Comparison of ENCODE assay signal across 34 cellular contexts in the genomic region with DNA sequence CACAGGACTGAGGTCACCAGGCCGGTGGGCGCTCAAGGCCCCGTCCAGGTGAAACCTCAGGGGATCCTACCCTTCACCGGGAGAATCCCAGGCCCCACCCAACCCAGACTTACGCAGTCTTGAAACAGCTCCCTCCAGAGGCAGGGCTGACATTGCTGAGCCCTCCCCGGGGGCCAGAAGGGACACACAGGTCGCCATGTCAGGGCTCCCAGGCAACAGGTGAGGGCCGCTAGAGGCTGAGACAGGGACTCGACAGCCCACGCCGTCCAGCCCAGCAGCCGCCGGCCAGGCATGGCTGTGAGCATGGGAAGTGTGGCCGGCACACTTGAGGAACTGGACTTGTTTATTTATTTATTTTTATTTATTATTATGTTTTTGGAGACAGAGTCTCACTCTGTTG. TPM values are rescaled to one million over a fixed set of nuclear protein-coding genes. Genes with fewer than 3 reads are reported as not detected.
DNase-seq lines count a peak whose midpoint lies in the region; ATAC-seq, FAIRE-seq and TF ChIP-seq lines count a peak whose summit lies in the region.
"Had no signal": no experiment of that assay in that cellular context is flagged by ENCODE, and none has a peak within 500 bp of the region (broad histone marks: within the 10 kb centered on the region; RNA-seq: fewer than 3 reads in every experiment).

No MANE protein-coding gene starts in this region.

- no peaks in the 10 kb centered on the region for H3K9me1 ChIP-seq in K562 (ENCODE audit: control insufficient read depth, insufficient read depth, low read length)

- no peaks in the 10 kb centered on the region for H3K9me3 Mint-ChIP-seq in stimulated activated effector memory CD8-positive, alpha-beta T cell treated with anti-CD3 and anti-CD28 coated beads, Interleukin-12 subunit alpha, Interleukin-12 subunit beta, amount 100 ng/mL, for 72 hours
- H3K9me3 Mint-ChIP-seq: activated CD4-positive, alpha-beta memory T cell treated with anti-CD3 and anti-CD28 coated beads for 36 hours; activated naive CD8-positive, alpha-beta T cell treated with anti-CD3 and anti-CD28 coated beads, Interleukin-2, amount 50 U/mL, for 24 hours; activated T-cell treated with anti-CD3 and anti-CD28 coated beads, Interleukin-2, amount 50 U/mL, for 72 hours; CD14-positive monocyte; dendritic cell treated with granulocyte-macrophage colony-stimulating factor and Interleukin-4, amounts not matched to agents 40 ng/mL and 50 ng/mL, for 4 days; natural killer cell; T-helper 2 cell treated with Interferon-gamma antibody and Interleukin-4, amounts not matched to agents 5 μg/mL and 100 μg/mL, for 36 hours; type B pancreatic cell had no signal

- POLR2A ChIA-PET in A673 (lab: Charles Lee; ENCODE audit: low non-redundant PET): no interaction called here
- POLR2A ChIA-PET in K562 (lab: Yijun Ruan, JAX): interaction anchor here (0.6 to 2.3 kb wide), 6 partner anchors 8 to 75 kb away, joined by 3 to 12 read pairs (median 4); no protein-coding TSS in a partner anchor

- H3K4me1 ChIP-seq in A673 (ENCODE audit: insufficient read depth, low read length, poor library complexity, severe bottlenecking) (no peaks in the 10 kb centered on the region), K562 (replicated peaks in 1 of 2; ENCODE audit: control insufficient read depth in 2 of 2, insufficient read depth in 2 of 2, low read length in 2 of 2) (peaks cover 0 to 84% of the 10 kb centered on the region in 2 experiments; a peak in 2 of 5 replicates)
- H3K4me1 ChIP-seq: gastrocnemius medialis, psoas muscle had no signal

- no peak overlapping the region for H3K4me3 Mint-ChIP-seq in stimulated activated effector memory CD8-positive, alpha-beta T cell treated with anti-CD3 and anti-CD28 coated beads, Interleukin-12 subunit alpha, Interleukin-12 subunit beta, amount 100 ng/mL, for 72 hours
- H3K4me3 Mint-ChIP-seq: activated CD4-positive, alpha-beta memory T cell treated with anti-CD3 and anti-CD28 coated beads for 36 hours; activated naive CD8-positive, alpha-beta T cell treated with anti-CD3 and anti-CD28 coated beads, Interleukin-2, amount 50 U/mL, for 24 hours; activated T-cell treated with anti-CD3 and anti-CD28 coated beads, Interleukin-2, amount 50 U/mL, for 72 hours; CD14-positive monocyte; dendritic cell treated with granulocyte-macrophage colony-stimulating factor and Interleukin-4, amounts not matched to agents 40 ng/mL and 50 ng/mL, for 4 days; natural killer cell; T-helper 2 cell treated with Interferon-gamma antibody and Interleukin-4, amounts not matched to agents 5 μg/mL and 100 μg/mL, for 36 hours; type B pancreatic cell had no signal

- no peak for FAIRE-seq in K562 (lab: Jason Lieb, UNC)
- FAIRE-seq: GM18507, GM19239 had no signal

- TF ChIP-seq POLR2A in K562 (conservative IDR thresholded peaks at IDR 0.05): no peak

- no peaks in the 10 kb centered on the region for H3K9me3 ChIP-seq in A673 (ENCODE audit: low read depth, low read length, poor library complexity, severe bottlenecking)
- no peaks in the 10 kb centered on the region for H3K9me3 ChIP-seq in K562 (replicated peaks; ENCODE audit: control insufficient read depth, insufficient read depth, low read depth, low read length)
- H3K9me3 ChIP-seq: gastrocnemius medialis, mucosa of descending colon, psoas muscle, sigmoid colon had no signal

- no peak overlapping the region for H3K4me2 ChIP-seq in K562 (ENCODE audit: insufficient read depth, low read length)

- ATAC-seq in K562 (peak; percentile 72), HG02981 (IDR thresholded peaks at IDR 0.05; ENCODE audit: unreplicated experiment) (no peak)
- no peak for ATAC-seq in stimulated activated effector memory CD8-positive, alpha-beta T cell treated with anti-CD3 and anti-CD28 coated beads, Interleukin-12 subunit alpha, Interleukin-12 subunit beta, amount 100 ng/mL, for 72 hours
- ATAC-seq: activated naive CD8-positive, alpha-beta T cell treated with anti-CD3 and anti-CD28 coated beads, Interleukin-2, amount 50 U/mL, for 24 hours; activated T-cell treated with anti-CD3 and anti-CD28 coated beads, Interleukin-2, amount 50 U/mL, for 72 hours; gastrocnemius medialis; mucosa of descending colon; natural killer cell; psoas muscle had no signal

- H3K27me3 ChIP-seq in A673 (replicated peaks; ENCODE audit: insufficient read depth, low read depth, low read length, poor library complexity): no peaks in the 10 kb centered on the region
- H3K27me3 ChIP-seq in K562 (ENCODE audit: control insufficient read depth in 2 of 2, insufficient read depth in 2 of 2, low read length in 2 of 2): no peaks in the 10 kb centered on the region
- H3K27me3 ChIP-seq in layer of hippocampus (ENCODE audit: control insufficient read depth, insufficient read depth, low read length): no peaks in the 10 kb centered on the region
- H3K27me3 ChIP-seq: gastrocnemius medialis, sigmoid colon had no signal

- H3K4me3 ChIP-seq in A673 (ENCODE audit: low read depth, low read length, poor library complexity, severe bottlenecking): no peak overlapping the region
- no peak overlapping the region for H3K4me3 ChIP-seq in HFF-Myc (replicated peaks; ENCODE audit: low read depth, low read length)
- H3K4me3 ChIP-seq in K562: no peak overlapping the region
- H3K4me3 ChIP-seq: gastrocnemius medialis, lung, mucosa of descending colon, psoas muscle, sigmoid colon had no signal

- H3K36me3 Mint-ChIP-seq in stimulated activated effector memory CD8-positive, alpha-beta T cell treated with anti-CD3 and anti-CD28 coated beads, Interleukin-12 subunit alpha, Interleukin-12 subunit beta, amount 100 ng/mL, for 72 hours: no peaks in the 10 kb centered on the region
- H3K36me3 Mint-ChIP-seq: activated CD4-positive, alpha-beta memory T cell treated with anti-CD3 and anti-CD28 coated beads for 36 hours; CD14-positive monocyte; natural killer cell; type B pancreatic cell had no signal

- 80% methylated on average over 14 of the region's 14 CpGs for WGBS in K562 (ENCODE audit: insufficient coverage, low coverage, missing lambda C conversion rate)

- no peak overlapping the region for H3K27ac ChIP-seq in A673 (ENCODE audit: low read depth, low read length, poor library complexity, severe bottlenecking)
- H3K27ac ChIP-seq in K562 (ENCODE audit: extremely low read depth, low read depth, low read length): no peak overlapping the region
- peak overlapping the region; percentile 97 for H3K27ac ChIP-seq in layer of hippocampus (ENCODE audit: low read depth, low read length)
- H3K27ac ChIP-seq: gastrocnemius medialis, psoas muscle had no signal

- TF ChIP-seq RAD21 in K562 (CRISPR knock-in tag; conservative IDR thresholded peaks at IDR 0.05 in 1 of 2, IDR thresholded peaks at IDR 0.05 in 1 of 2): no peak

- H4K20me1 ChIP-seq in K562 (replicated peaks; ENCODE audit: control insufficient read depth, insufficient read depth, low read length): peaks cover 11% of the 10 kb centered on the region; the same call in 1 of the 2 replicates

- no peaks in the 10 kb centered on the region for H3K36me3 ChIP-seq in A673 (ENCODE audit: insufficient read depth, low read length, poor library complexity, severe bottlenecking)
- peaks cover 77% of the 10 kb centered on the region; the same call in 1 of the 3 replicates for H3K36me3 ChIP-seq in K562 (ENCODE audit: control insufficient read depth, insufficient read depth, low read length)
- H3K36me3 ChIP-seq: gastrocnemius medialis had no signal

- H3K79me2 ChIP-seq in K562 (ENCODE audit: control insufficient read depth, insufficient read depth, low read length): peaks cover 36% of the 10 kb centered on the region

- no peak overlapping the region for H3K9ac ChIP-seq in K562 (ENCODE audit: insufficient read depth in 1 of 2, low read depth in 2 of 2, low read length in 2 of 2)

- no peak overlapping the region for H3K27ac Mint-ChIP-seq in stimulated activated effector memory CD8-positive, alpha-beta T cell treated with anti-CD3 and anti-CD28 coated beads, Interleukin-12 subunit alpha, Interleukin-12 subunit beta, amount 100 ng/mL, for 72 hours
- H3K27ac Mint-ChIP-seq: activated CD4-positive, alpha-beta memory T cell treated with anti-CD3 and anti-CD28 coated beads for 36 hours; activated naive CD8-positive, alpha-beta T cell treated with anti-CD3 and anti-CD28 coated beads, Interleukin-2, amount 50 U/mL, for 24 hours; activated T-cell treated with anti-CD3 and anti-CD28 coated beads, Interleukin-2, amount 50 U/mL, for 72 hours; CD14-positive monocyte; dendritic cell treated with granulocyte-macrophage colony-stimulating factor and Interleukin-4, amounts not matched to agents 40 ng/mL and 50 ng/mL, for 4 days; natural killer cell; T-helper 2 cell treated with Interferon-gamma antibody and Interleukin-4, amounts not matched to agents 5 μg/mL and 100 μg/mL, for 36 hours; type B pancreatic cell had no signal

- intact Hi-C loops in A673 (cut with micrococcal nuclease; ENCODE audit: unreplicated experiment): no loop called here
- intact Hi-C loops in K562 (cut with micrococcal nuclease): no loop called here

- no peak for TF ChIP-seq EP300 in K562 (IDR thresholded peaks at IDR 0.05; ENCODE audit: low read length)

- BruUV-seq in A673 (replicated peaks; lab: Mats Ljungman, UMichigan) (no TSS peak), K562 (replicated peaks; lab: Mats Ljungman, UMichigan) (no TSS peak)

- no peak overlapping the region for H2AFZ ChIP-seq in K562 (ENCODE audit: low read depth, low read length)

- H3K4me1 Mint-ChIP-seq in stimulated activated effector memory CD8-positive, alpha-beta T cell treated with anti-CD3 and anti-CD28 coated beads, Interleukin-12 subunit alpha, Interleukin-12 subunit beta, amount 100 ng/mL, for 72 hours: no peaks in the 10 kb centered on the region
- H3K4me1 Mint-ChIP-seq: activated naive CD8-positive, alpha-beta T cell treated with anti-CD3 and anti-CD28 coated beads, Interleukin-2, amount 50 U/mL, for 24 hours; CD14-positive monocyte; natural killer cell had no signal

- TF ChIP-seq CTCF in A673 (conservative IDR thresholded peaks at IDR 0.05; ENCODE audit: low read depth, low read length) (peak; percentile 21; the same call in 1 of the 2 replicates), HFF-Myc (IDR thresholded peaks at IDR 0.05; ENCODE audit: low read depth, low read length, missing control alignments) (peak; percentile 4), K562 (IDR thresholded peaks at IDR 0.05 in 2 of 3, conservative IDR thresholded peaks at IDR 0.05 in 1 of 3; ENCODE audit: insufficient read depth in 2 of 3, low read depth in 1 of 3, low read length in 3 of 3) (peak; percentile 13 to 33 (median 28); a peak in 3 of 6 replicates)

- in situ Hi-C loops in K562 (cut with MboI) (no loop called here), G401 (cut with HindIII; ENCODE audit: low sequenced_read_pairs) (no loop called here)

- DNase-seq in A673 (ENCODE audit: low spot score) (no peak), HFF-Myc (ENCODE audit: extremely low read depth, low read depth) (no peak), K562 (ENCODE audit: extremely low read depth in 1 of 4, low spot score in 3 of 4) (peak in 1 of 4 experiments; percentile 24), NCI-H1048 (lab: John Stamatoyannopoulos, UW) (no peak), G401 (ENCODE audit: low spot score) (no peak)
- no peak for DNase-seq in stimulated activated effector memory CD8-positive, alpha-beta T cell treated with anti-CD3 and anti-CD28 coated beads, Interleukin-12 subunit alpha, Interleukin-12 subunit beta, amount 100 ng/mL, for 72 hours (ENCODE audit: low spot score in 2 of 2)
- DNase-seq: 8988T; activated CD4-positive, alpha-beta memory T cell treated with anti-CD3 and anti-CD28 coated beads for 36 hours; activated CD4-positive, alpha-beta T cell treated with anti-CD3 and anti-CD28 coated beads for 1 hour; activated naive CD8-positive, alpha-beta T cell treated with anti-CD3 and anti-CD28 coated beads, Interleukin-2, amount 50 U/mL, for 24 hours; activated T-cell treated with anti-CD3 and anti-CD28 coated beads, Interleukin-2, amount 50 U/mL, for 72 hours; central memory CD4-positive, alpha-beta T cell; DMS79; gastrocnemius medialis; H7; mucosa of descending colon; natural killer cell; NCI-H1092 treated with DMSO at 0.1 percent for 48 hours; NCI-H1694 treated with DMSO at 0.1 percent for 48 hours; NCI-H524 treated with DMSO at 0.1 percent for 48 hours; occipital lobe; psoas muscle; SHP77 treated with DMSO at 0.1 percent for 48 hours; sigmoid colon; stimulated activated CD4-positive, alpha-beta T cell treated with anti-CD3 and anti-CD28 coated beads, Interleukin-4, amount 100 ng/mL, for 24 hours had no signal

- CTCF ChIA-PET in A673 (lab: Charles Lee): no interaction called here
- CTCF ChIA-PET in K562 (lab: Yijun Ruan, JAX; ENCODE audit: low intra/inter-chr PET ratio): no interaction called here

RNA-seq across cellular contexts. Expression of a gene that starts 10.3 kb away (rescaled TPM):
- total RNA-seq in A673 (2021): 10.1 and 11.8 TPM in 2 replicates
- total RNA-seq in K562 (2011; cell fraction: chromatin; rRNA removed; ENCODE audit: low replicate concordance): 266 and 844 TPM in 2 replicates
- total RNA-seq in K562 (2011; cell fraction: nucleolus; rRNA removed): 502 and 577 TPM in 2 replicates
- 359 and 406 TPM in 2 replicates for total RNA-seq in K562 (2011; cell fraction: nucleoplasm; rRNA removed)
- total RNA-seq in K562 (2014; rRNA removed): 59.0 and 71.5 TPM in 2 replicates
- 6.9 and 9.5 TPM in 2 replicates for total RNA-seq in K562 (2014; rRNA removed; fragmentation: Illumina TruSeq; extraction: Trizol)
- 26.9 and 32.7 TPM in 2 replicates for total RNA-seq in K562 (2015; rRNA removed; fragmentation: Illumina TruSeq; extraction: Trizol)
- total RNA-seq in K562 (2021): 102 and 103 TPM in 2 replicates
- polyA plus RNA-seq in K562 (2011; rRNA removed): 17.0 and 42.5 TPM in 2 replicates
- 14.6 and 28.0 TPM in 2 replicates for polyA plus RNA-seq in K562 (2011; cell fraction: cytosol; rRNA removed)
- polyA plus RNA-seq in K562 (2011; cell fraction: nucleus; rRNA removed): 444 and 528 TPM in 2 replicates
- polyA plus RNA-seq in K562 (2012): 61.2 and 74.6 TPM in 2 replicates
- 13.2 and 29.8 TPM in 2 replicates for polyA plus RNA-seq in K562 (2014; fragmentation: Illumina TruSeq; extraction: Trizol)
- polyA plus RNA-seq in K562 (2014; fragmentation: Nextera tagmentation; extraction: Ambion mirVana): 1 to 10 TPM; 1.8 to 2.2 TPM
- polyA plus RNA-seq in K562 (2014; rRNA removed): 91.2 and 99.3 TPM in 2 replicates
- 53.2 and 57.7 TPM in 2 replicates for polyA minus RNA-seq in K562 (2011; rRNA and poly(A)+ RNA removed)
- polyA minus RNA-seq in K562 (2011; cell fraction: cytosol; rRNA and poly(A)+ RNA removed): 17.9 and 22.2 TPM in 2 replicates
- polyA minus RNA-seq in K562 (2011; cell fraction: nucleus; rRNA and poly(A)+ RNA removed): 91.7 and 109 TPM in 2 replicates
- 12.3 and 13.0 TPM in 2 replicates for total RNA-seq in G401 (2014; rRNA removed; shearing (Covaris generic))

RNA-seq across cellular contexts. Expression of a gene that starts 55.2 kb away (rescaled TPM):
- total RNA-seq in A673 (2021): 129 and 141 TPM in 2 replicates
- 67.2 and 276 TPM in 2 replicates for total RNA-seq in K562 (2011; cell fraction: chromatin; rRNA removed; ENCODE audit: low replicate concordance)
- total RNA-seq in K562 (2011; cell fraction: nucleolus; rRNA removed): 199 and 200 TPM in 2 replicates
- total RNA-seq in K562 (2011; cell fraction: nucleoplasm; rRNA removed): 92.5 and 92.7 TPM in 2 replicates
- total RNA-seq in K562 (2014; rRNA removed): 34.9 and 39.7 TPM in 2 replicates
- total RNA-seq in K562 (2014; rRNA removed; fragmentation: Illumina TruSeq; extraction: Trizol): 4.1 and 6.8 TPM in 2 replicates
- total RNA-seq in K562 (2015; rRNA removed; fragmentation: Illumina TruSeq; extraction: Trizol): 19.2 and 20.1 TPM in 2 replicates
- 105 and 119 TPM in 2 replicates for total RNA-seq in K562 (2021)
- 12.0 and 28.0 TPM in 2 replicates for polyA plus RNA-seq in K562 (2011; rRNA removed)
- 17.5 and 46.7 TPM in 2 replicates for polyA plus RNA-seq in K562 (2011; cell fraction: cytosol; rRNA removed)
- 146 and 297 TPM in 2 replicates for polyA plus RNA-seq in K562 (2011; cell fraction: nucleus; rRNA removed)
- 62.7 and 64.6 TPM in 2 replicates for polyA plus RNA-seq in K562 (2012)
- polyA plus RNA-seq in K562 (2014; fragmentation: Illumina TruSeq; extraction: Trizol): 18.5 and 66.3 TPM in 2 replicates
- polyA plus RNA-seq in K562 (2014; fragmentation: Nextera tagmentation; extraction: Ambion mirVana): 1 to 10 TPM in 1 of 2 experiments, under 1 TPM in 1; 0.34 to 1.7 TPM
- polyA plus RNA-seq in K562 (2014; rRNA removed): 46.7 and 55.1 TPM in 2 replicates
- 9.8 and 11.1 TPM in 2 replicates for polyA minus RNA-seq in K562 (2011; rRNA and poly(A)+ RNA removed)
- polyA minus RNA-seq in K562 (2011; cell fraction: cytosol; rRNA and poly(A)+ RNA removed): 38.7 and 69.3 TPM in 2 replicates
- 52.6 and 57.9 TPM in 2 replicates for polyA minus RNA-seq in K562 (2011; cell fraction: nucleus; rRNA and poly(A)+ RNA removed)
- total RNA-seq in G401 (2014; rRNA removed; shearing (Covaris generic)): 96.8 and 104 TPM in 2 replicates
